2 cellular contexts compared by ENCODE assay signal in genomic region chr7:24752073-24752800, GRCh38.
TF ChIP-seq lines count a peak whose summit lies in the region.

No MANE protein-coding gene starts in this region.

TF ChIP-seq in IMR-90, 13 proteins besides CTCF, POLR2A, EP300 and RAD21:
- no peak for TF ChIP-seq USF2 (IDR thresholded peaks at IDR 0.05; ENCODE audit: low read depth, low read length)
- no peak for TF ChIP-seq CHD1 (IDR thresholded peaks at IDR 0.05; ENCODE audit: low read depth, low read length)
- no peak for TF ChIP-seq RFX5 (IDR thresholded peaks at IDR 0.05; ENCODE audit: low read depth, low read length)
- no peak for TF ChIP-seq MAZ (IDR thresholded peaks at IDR 0.05; ENCODE audit: borderline replicate concordance, low read depth, low read length)
- TF ChIP-seq RCOR1 (IDR thresholded peaks at IDR 0.05; ENCODE audit: insufficient replicate concordance, low read length): no peak
- TF ChIP-seq NFE2L2 (IDR thresholded peaks at IDR 0.05; ENCODE audit: low read depth, low read length): no peak
- TF ChIP-seq MXI1 (IDR thresholded peaks at IDR 0.05; ENCODE audit: borderline replicate concordance, low read depth, low read length): no peak
- TF ChIP-seq, protein P1, sequence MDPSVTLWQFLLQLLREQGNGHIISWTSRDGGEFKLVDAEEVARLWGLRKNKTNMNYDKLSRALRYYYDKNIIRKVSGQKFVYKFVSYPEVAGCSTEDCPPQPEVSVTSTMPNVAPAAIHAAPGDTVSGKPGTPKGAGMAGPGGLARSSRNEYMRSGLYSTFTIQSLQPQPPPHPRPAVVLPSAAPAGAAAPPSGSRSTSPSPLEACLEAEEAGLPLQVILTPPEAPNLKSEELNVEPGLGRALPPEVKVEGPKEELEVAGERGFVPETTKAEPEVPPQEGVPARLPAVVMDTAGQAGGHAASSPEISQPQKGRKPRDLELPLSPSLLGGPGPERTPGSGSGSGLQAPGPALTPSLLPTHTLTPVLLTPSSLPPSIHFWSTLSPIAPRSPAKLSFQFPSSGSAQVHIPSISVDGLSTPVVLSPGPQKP (IDR thresholded peaks at IDR 0.05; ENCODE audit: borderline replicate concordance, low read depth, low read length): no peak
- TF ChIP-seq SMC3 (IDR thresholded peaks at IDR 0.05; ENCODE audit: low read depth, low read length): no peak
- no peak for TF ChIP-seq MAFK (IDR thresholded peaks at IDR 0.05; ENCODE audit: low read depth, low read length)
- no peak for TF ChIP-seq CEBPB (IDR thresholded peaks at IDR 0.05; ENCODE audit: low read depth, low read length)
- TF ChIP-seq BHLHE40 (IDR thresholded peaks at IDR 0.05; ENCODE audit: low read depth, low read length): no peak
- TF ChIP-seq FOS (IDR thresholded peaks at IDR 0.05; ENCODE audit: low read depth, low read length): no peak

TF ChIP-seq in H1, 55 proteins besides CTCF, POLR2A, EP300 and RAD21:
- TF ChIP-seq POLR2AphosphoS5 (IDR thresholded peaks at IDR 0.05; ENCODE audit: low read depth, low read length): no peak
- no peak for TF ChIP-seq GTF2F1 (IDR thresholded peaks at IDR 0.05; ENCODE audit: borderline replicate concordance, low read depth, low read length)
- TF ChIP-seq PHF8 (conservative IDR thresholded peaks at IDR 0.05; ENCODE audit: low read depth, low read length): no peak
- TF ChIP-seq ZNF274 (IDR thresholded peaks at IDR 0.05; ENCODE audit: borderline replicate concordance, extremely low read depth, low read length): no peak
- no peak for TF ChIP-seq SUZ12 (IDR thresholded peaks at IDR 0.05; ENCODE audit: low read length)
- TF ChIP-seq BCL11A (IDR thresholded peaks at IDR 0.05; ENCODE audit: low read depth in 2 of 2, low read length in 2 of 2): no peak
- TF ChIP-seq SP2 (IDR thresholded peaks at IDR 0.05; ENCODE audit: low read length): no peak
- no peak for TF ChIP-seq CBX8 (IDR thresholded peaks at IDR 0.05; ENCODE audit: borderline replicate concordance, low read depth, low read length)
- no peak for TF ChIP-seq CBX5 (IDR thresholded peaks at IDR 0.05; ENCODE audit: low read depth, low read length)
- no peak for TF ChIP-seq CHD1 (IDR thresholded peaks at IDR 0.05; ENCODE audit: low read depth, low read length)
- no peak for TF ChIP-seq FOSL1 (IDR thresholded peaks at IDR 0.05; ENCODE audit: insufficient read depth, low read depth, low read length)
- no peak for TF ChIP-seq TAF7 (optimal IDR thresholded peaks at IDR 0.05; ENCODE audit: borderline replicate concordance, low read depth, low read length)
- no peak for TF ChIP-seq YY1 (IDR thresholded peaks at IDR 0.05; ENCODE audit: low read depth, low read length)
- no peak for TF ChIP-seq TEAD4 (IDR thresholded peaks at IDR 0.05; ENCODE audit: low read depth, low read length)
